In the genomic region with DNA sequence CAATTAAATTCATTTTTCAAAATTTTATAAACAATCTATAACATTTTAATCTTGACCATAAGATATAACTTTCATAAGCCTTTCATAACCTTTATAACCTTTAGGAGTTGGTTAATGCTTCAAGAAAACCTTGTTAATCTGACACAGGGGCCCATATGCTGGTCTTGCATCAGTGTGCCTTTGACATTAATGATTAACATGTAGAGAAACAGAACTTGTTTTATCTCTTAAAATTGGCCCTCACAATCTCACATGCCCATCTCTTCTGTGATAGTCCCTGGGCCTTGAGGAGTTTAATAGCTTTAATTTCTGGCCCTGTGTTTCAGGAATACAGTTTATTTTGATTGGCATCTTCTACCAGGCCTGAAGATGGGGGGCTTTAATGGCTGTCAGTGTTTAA, we compare ENCODE assay signal across 10 cellular contexts. TPM values are rescaled to one million over a fixed set of nuclear protein-coding genes. Genes with fewer than 3 reads are reported as not detected.
"Had no signal": no experiment of that assay in that cellular context is flagged by ENCODE, and none has a peak within 500 bp of the region (broad histone marks: within the 10 kb centered on the region; RNA-seq: fewer than 3 reads in every experiment).

No MANE protein-coding gene starts in this region.

RNA-seq across cellular contexts. Expression of a gene that starts 7.7 kb away (rescaled TPM):
- total RNA-seq: naive thymus-derived CD4-positive, alpha-beta T cell; natural killer cell; osteoblast; psoas muscle; renal cortical epithelial cell; right cardiac atrium; sciatic nerve; spleen; urinary bladder had no signal
- polyA plus RNA-seq: neural cell, right cardiac atrium had no signal
